Comparison of ENCODE assay signal across 2 cellular contexts in genomic region chr1:12169442-12170135, GRCh38.
TF ChIP-seq lines count a peak whose summit lies in the region.

No MANE protein-coding gene starts in this region.

TF ChIP-seq in liver, 16 proteins besides CTCF, POLR2A, EP300 and RAD21:
- no peak for TF ChIP-seq EGR1 (IDR thresholded peaks at IDR 0.05; ENCODE audit: low read depth in 2 of 2)
- no peak for TF ChIP-seq NR2F2 (IDR thresholded peaks at IDR 0.05)

TF ChIP-seq in HepG2, 621 proteins besides CTCF, POLR2A, EP300 and RAD21:
- TF ChIP-seq ZNF503 (CRISPR knock-in tag; IDR thresholded peaks at IDR 0.05) (no peak), SMARCE1 (IDR thresholded peaks at IDR 0.05; ENCODE audit: borderline replicate concordance) (no peak), KDM5B (CRISPR knock-in tag; IDR thresholded peaks at IDR 0.05; ENCODE audit: borderline replicate concordance) (no peak), CREB1 (IDR thresholded peaks at IDR 0.05) (no peak), CREB1 (CRISPR knock-in tag; IDR thresholded peaks at IDR 0.05) (no peak), ZEB1 (IDR thresholded peaks at IDR 0.05; ENCODE audit: insufficient replicate concordance, low read depth) (no peak), KAT7 (CRISPR knock-in tag; IDR thresholded peaks at IDR 0.05; ENCODE audit: borderline replicate concordance) (no peak), ZSCAN25 (CRISPR knock-in tag; IDR thresholded peaks at IDR 0.05) (no peak), ZNF501 (CRISPR knock-in tag; IDR thresholded peaks at IDR 0.05) (no peak), ZNF292 (CRISPR knock-in tag; IDR thresholded peaks at IDR 0.05; ENCODE audit: borderline replicate concordance, low read depth) (no peak), USF2 (IDR thresholded peaks at IDR 0.05; ENCODE audit: low read depth, low read length) (no peak), USF2 (CRISPR knock-in tag; IDR thresholded peaks at IDR 0.05; ENCODE audit: borderline replicate concordance) (no peak), DZIP1 (CRISPR knock-in tag; IDR thresholded peaks at IDR 0.05) (no peak), ZNF646 (CRISPR knock-in tag; IDR thresholded peaks at IDR 0.05) (no peak), ZNF720 (CRISPR knock-in tag; IDR thresholded peaks at IDR 0.05) (no peak), MYPOP (CRISPR knock-in tag; IDR thresholded peaks at IDR 0.05) (no peak), GABPB1 (CRISPR knock-in tag; IDR thresholded peaks at IDR 0.05) (no peak)
